In genomic region chr3:58035512-58035867, GRCh38 we compare ENCODE assay signal across 11 cellular contexts. TPM values are rescaled to one million over a fixed set of nuclear protein-coding genes. Genes with fewer than 3 reads are reported as not detected.
DNase-seq lines count a peak whose midpoint lies in the region; ATAC-seq and TF ChIP-seq lines count a peak whose summit lies in the region.
"Had no signal": no experiment of that assay in that cellular context is flagged by ENCODE, and none has a peak within 500 bp of the region (broad histone marks: within the 10 kb centered on the region; RNA-seq: fewer than 3 reads in every experiment).

No MANE protein-coding gene starts in this region.

- H3F3A ChIP-seq in Loucy (ENCODE audit: low read depth): no peaks in the 10 kb centered on the region

- H3K14ac ChIP-seq in trophoblast cell (ENCODE audit: low read length): peak overlapping the region; percentile 24

- H3K4me1 Mint-ChIP-seq in Caco-2 (ENCODE audit: low read depth, unreplicated experiment): peaks cover 26% of the 10 kb centered on the region

- peak overlapping the region; percentile 15 for H2BK120ac ChIP-seq in trophoblast cell (ENCODE audit: insufficient read depth, low read length, poor library complexity)

- peak overlapping the region; percentile 67 for H2BK12ac ChIP-seq in trophoblast cell (ENCODE audit: low read length)

- no peak overlapping the region for H3K18ac ChIP-seq in trophoblast cell (ENCODE audit: low read length)

- POLR2A ChIA-PET in Caco-2 (lab: Charles Lee): no interaction called here

- H3K79me2 ChIP-seq in Loucy (ENCODE audit: insufficient read depth, low read length) (peaks cover 18% of the 10 kb centered on the region; the same call in 1 of the 2 replicates), trophoblast cell (ENCODE audit: control insufficient read depth, insufficient read depth, low read length, poor library complexity) (peaks cover 6% of the 10 kb centered on the region), Karpas-422 (ENCODE audit: low read length) (no peaks in the 10 kb centered on the region)

- peaks cover 14% of the 10 kb centered on the region for H3K79me1 ChIP-seq in trophoblast cell (ENCODE audit: low read length)

- BruUV-seq in Caco-2 (replicated peaks; lab: Mats Ljungman, UMichigan): no TSS peak

- intact Hi-C loops in Caco-2 (cut with micrococcal nuclease; ENCODE audit: unreplicated experiment): no loop called here

- no peak overlapping the region for H3K9ac ChIP-seq in Loucy (ENCODE audit: low read depth, low read length, poor library complexity, severe bottlenecking)
- no peak overlapping the region for H3K9ac ChIP-seq in trophoblast cell (ENCODE audit: low read length)
- no peak overlapping the region for H3K9ac ChIP-seq in Karpas-422 (ENCODE audit: low read length)

- H3K27me3 ChIP-seq in Caco-2 (replicated peaks; ENCODE audit: control insufficient read depth, insufficient read depth, low read length) (no peaks in the 10 kb centered on the region), Loucy (ENCODE audit: insufficient read depth, low read length, poor library complexity, severe bottlenecking) (no peaks in the 10 kb centered on the region), trophoblast cell (ENCODE audit: insufficient read depth, low read length) (no peaks in the 10 kb centered on the region), Karpas-422 (ENCODE audit: low read length) (no peaks in the 10 kb centered on the region)

- no peaks in the 10 kb centered on the region for H3K9me3 Mint-ChIP-seq in Caco-2 (ENCODE audit: unreplicated experiment)

- peak overlapping the region; percentile 5 for H3K4me3 Mint-ChIP-seq in Caco-2 (ENCODE audit: unreplicated experiment)

- H2BK5ac ChIP-seq in trophoblast cell (ENCODE audit: low read depth, low read length, poor library complexity): peak overlapping the region; percentile 31

- no CpG with 5 or more reads among the region's 5 CpGs for WGBS in trophoblast cell (ENCODE audit: extremely low coverage, insufficient coverage, insufficient read length)

- H3K9me2 ChIP-seq in Loucy (replicated peaks; ENCODE audit: low read depth, low read length) (no peaks in the 10 kb centered on the region), Karpas-422 (replicated peaks; ENCODE audit: insufficient read depth, low read length) (no peaks in the 10 kb centered on the region)

- peaks cover 64% of the 10 kb centered on the region for H3K36me3 Mint-ChIP-seq in Caco-2 (ENCODE audit: insufficient read depth, unreplicated experiment)

- CTCF ChIA-PET in Caco-2 (lab: Charles Lee): no interaction called here

- peak overlapping the region; percentile 50 for H4K8ac ChIP-seq in trophoblast cell (ENCODE audit: low read depth, low read length)

- H3K4me1 ChIP-seq in Caco-2 (peaks cover 68% of the 10 kb centered on the region), Loucy (ENCODE audit: insufficient read depth, low read length, poor library complexity, severe bottlenecking) (peaks cover 39% of the 10 kb centered on the region), trophoblast cell (ENCODE audit: control insufficient read depth in 1 of 2, insufficient read depth in 2 of 2, low read length in 2 of 2) (peaks cover 28 to 48% of the 10 kb centered on the region in 2 experiments), Karpas-422 (ENCODE audit: low read length) (no peaks in the 10 kb centered on the region)

- ATAC-seq in GM19351 (IDR thresholded peaks at IDR 0.05; ENCODE audit: unreplicated experiment) (no peak), HG03097 (IDR thresholded peaks at IDR 0.05; ENCODE audit: low FRiP score, unreplicated experiment) (no peak)

- H3K36me3 ChIP-seq in Caco-2 (ENCODE audit: control insufficient read depth, insufficient read depth, low read length): no peaks in the 10 kb centered on the region
- H3K36me3 ChIP-seq in Loucy (ENCODE audit: insufficient read depth, low read length): no peaks in the 10 kb centered on the region
- no peaks in the 10 kb centered on the region for H3K36me3 ChIP-seq in trophoblast cell (ENCODE audit: control insufficient read depth in 1 of 2, insufficient read depth in 2 of 2, low read length in 2 of 2)
- no peaks in the 10 kb centered on the region for H3K36me3 ChIP-seq in Karpas-422 (ENCODE audit: insufficient read depth, low read length)

- H4K20me1 ChIP-seq in Loucy (ENCODE audit: insufficient read depth, low read length, poor library complexity, severe bottlenecking) (no peaks in the 10 kb centered on the region), Karpas-422 (ENCODE audit: insufficient read depth, low read depth, low read length) (peaks cover 10% of the 10 kb centered on the region; the same call in 1 of the 2 replicates)

- peak overlapping the region; percentile 29 for H3K4ac ChIP-seq in trophoblast cell (ENCODE audit: low read depth, low read length)

- TF ChIP-seq CTCF in Caco-2 (IDR thresholded peaks at IDR 0.05; ENCODE audit: insufficient read depth in 1 of 2, low read depth in 1 of 2, low read length in 1 of 2, severe bottlenecking in 1 of 2, unreplicated experiment in 1 of 2): no peak
- TF ChIP-seq CTCF in Loucy (conservative IDR thresholded peaks at IDR 0.05; ENCODE audit: low read length): no peak
- no peak for TF ChIP-seq CTCF in coronary artery (IDR thresholded peaks at IDR 0.05)

- H3K27me3 Mint-ChIP-seq in Caco-2 (ENCODE audit: insufficient read depth, unreplicated experiment): no peaks in the 10 kb centered on the region

- peak overlapping the region; percentile 49 for H3K27ac Mint-ChIP-seq in Caco-2 (ENCODE audit: unreplicated experiment)

- H3K9me3 ChIP-seq in Caco-2 (no peaks in the 10 kb centered on the region), Loucy (ENCODE audit: insufficient read depth, low read depth, low read length) (no peaks in the 10 kb centered on the region), trophoblast cell (ENCODE audit: insufficient read depth, low read depth, low read length) (no peaks in the 10 kb centered on the region), Karpas-422 (ENCODE audit: low read length) (no peaks in the 10 kb centered on the region)

- H3K23ac ChIP-seq in trophoblast cell (ENCODE audit: low read length): no peak overlapping the region

- peak overlapping the region; percentile 27 to 60 for H3K27ac ChIP-seq in coronary artery
- H3K27ac ChIP-seq in trophoblast cell (ENCODE audit: low read depth, low read length): peak overlapping the region; percentile 82
- H3K27ac ChIP-seq in Karpas-422 (ENCODE audit: low read length): no peak overlapping the region

- H3K4me2 ChIP-seq in Loucy (ENCODE audit: low read depth, low read length, poor library complexity, severe bottlenecking): peak overlapping the region; percentile 36
- H3K4me2 ChIP-seq in trophoblast cell (ENCODE audit: low read length): no peak overlapping the region
- H3K4me2 ChIP-seq in Karpas-422 (ENCODE audit: low read depth, low read length, poor library complexity, severe bottlenecking): no peak overlapping the region

- H2AK5ac ChIP-seq in trophoblast cell (ENCODE audit: low read length): no peak overlapping the region

- no peak overlapping the region for H2AFZ ChIP-seq in Loucy (ENCODE audit: low read length)
- H2AFZ ChIP-seq in trophoblast cell (ENCODE audit: insufficient read depth, low read length, poor library complexity): peak overlapping the region; percentile 70
- no peak overlapping the region for H2AFZ ChIP-seq in Karpas-422 (ENCODE audit: low read length)

- no peak for DNase-seq in Caco-2
- DNase-seq in coronary artery (ENCODE audit: low spot score): no peak
- no peak for DNase-seq in trophoblast cell
- no peak for DNase-seq in NCI-H1417 (lab: John Stamatoyannopoulos, UW)
- no peak for DNase-seq in Karpas-422
- DNase-seq: cortex of kidney, hippocampal formation, NCI-H2081 treated with DMSO at 0.1 percent for 48 hours had no signal

- H4K91ac ChIP-seq in trophoblast cell (ENCODE audit: low read depth, low read length): peak overlapping the region; percentile 50

- H4K12ac ChIP-seq in trophoblast cell (ENCODE audit: low read depth, low read length): no peak overlapping the region

- H3K4me3 ChIP-seq in Caco-2 (ENCODE audit: low read depth, low read length): no peak overlapping the region
- H3K4me3 ChIP-seq in Loucy (ENCODE audit: low read length, poor library complexity, severe bottlenecking): no peak overlapping the region
- peak overlapping the region; percentile 26 for H3K4me3 ChIP-seq in coronary artery
- no peak overlapping the region for H3K4me3 ChIP-seq in trophoblast cell (ENCODE audit: low read depth, low read length)
- H3K4me3 ChIP-seq in Karpas-422 (ENCODE audit: low read length): no peak overlapping the region

RNA-seq across cellular contexts. Expression of gene FLNB, which starts 27.3 kb away (rescaled TPM):
- 315 and 331 TPM in 2 replicates for total RNA-seq in Caco-2 (2022)
- polyA plus RNA-seq in trophoblast cell (2013): 139 and 141 TPM in 2 replicates
- total RNA-seq in Karpas-422 (2014; rRNA removed; shearing (Covaris generic); ENCODE audit: low replicate concordance): 14.1 and 14.2 TPM in 2 replicates

Comparison
In these comparisons a context has a peak if more than half of its experiments do, and no peak if none do; other contexts are left out.
1. RNA of gene FLNB, which starts 27.3 kb away (total RNA-seq): 315 to 331 TPM in Caco-2; 14.1 to 14.2 TPM in Karpas-422; every median in the first group is over 10 times any median in the second.